8 cellular contexts compared by ENCODE assay signal in the genomic region with DNA sequence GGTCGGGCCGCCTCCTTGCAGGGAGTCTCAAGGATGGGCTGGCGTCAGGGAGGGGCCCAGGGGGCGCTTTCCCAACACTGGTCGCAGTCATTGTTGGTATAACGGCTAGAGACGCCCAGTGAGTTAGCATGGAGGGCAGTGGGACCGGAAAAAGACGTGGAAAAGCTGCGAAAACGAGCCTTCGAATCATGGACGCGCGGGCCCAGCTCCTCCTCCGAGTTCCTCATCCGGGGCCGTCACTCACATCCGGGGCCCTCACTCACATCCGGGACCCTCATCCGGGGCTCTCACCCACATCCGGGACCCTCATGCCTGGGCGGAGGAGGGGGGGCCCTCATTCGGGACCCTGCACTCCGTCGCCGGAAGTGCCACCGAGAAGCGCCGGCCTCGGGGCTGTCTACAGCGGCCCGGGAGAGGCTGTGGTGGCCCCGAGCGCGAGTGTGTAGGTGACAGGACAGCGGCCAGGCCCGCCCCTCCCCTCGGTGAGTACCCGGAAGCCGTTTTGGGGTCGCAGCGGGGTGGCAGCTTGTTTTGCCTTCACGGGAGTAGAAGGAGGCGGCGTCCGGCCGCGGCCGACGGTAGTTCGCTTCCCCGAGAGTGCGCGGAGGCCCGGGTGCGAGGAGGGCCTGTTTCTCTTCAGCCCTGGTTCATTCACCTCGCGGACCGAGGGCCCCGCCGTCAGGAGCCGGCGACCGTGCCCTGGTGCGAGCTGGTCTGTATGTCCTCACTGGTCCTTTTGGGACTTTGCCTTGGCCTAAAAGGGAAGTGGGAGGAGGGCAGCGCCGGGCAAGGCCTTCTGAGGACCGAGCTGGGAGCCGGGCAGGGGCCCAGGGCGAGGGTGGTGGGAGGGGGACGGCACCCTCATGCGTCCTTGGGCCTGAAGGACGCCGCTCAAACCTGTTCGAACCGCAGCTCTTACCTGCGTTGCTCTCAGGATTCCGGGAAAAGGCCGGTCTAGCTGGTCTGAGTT. TPM values are rescaled to one million over a fixed set of nuclear protein-coding genes. Genes with fewer than 3 reads are reported as not detected.
DNase-seq lines count a peak whose midpoint lies in the region; ATAC-seq and TF ChIP-seq lines count a peak whose summit lies in the region.

A gene with protein sequence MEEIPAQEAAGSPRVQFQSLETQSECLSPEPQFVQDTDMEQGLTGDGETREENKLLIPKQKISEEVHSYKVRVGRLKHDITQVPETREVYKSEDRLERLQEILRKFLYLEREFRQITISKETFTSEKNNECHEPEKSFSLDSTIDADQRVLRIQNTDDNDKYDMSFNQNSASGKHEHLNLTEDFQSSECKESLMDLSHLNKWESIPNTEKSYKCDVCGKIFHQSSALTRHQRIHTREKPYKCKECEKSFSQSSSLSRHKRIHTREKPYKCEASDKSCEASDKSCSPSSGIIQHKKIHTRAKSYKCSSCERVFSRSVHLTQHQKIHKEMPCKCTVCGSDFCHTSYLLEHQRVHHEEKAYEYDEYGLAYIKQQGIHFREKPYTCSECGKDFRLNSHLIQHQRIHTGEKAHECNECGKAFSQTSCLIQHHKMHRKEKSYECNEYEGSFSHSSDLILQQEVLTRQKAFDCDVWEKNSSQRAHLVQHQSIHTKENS (plus strand): TSS at position 337 of the 970 bp plus-strand sequence. CDS start 1,918 bp downstream, outside the sequence.

- peaks cover 41% of the 10 kb centered on the region for H3K36me3 ChIP-seq in A673 (ENCODE audit: insufficient read depth, low read length, poor library complexity, severe bottlenecking)

- CTCF ChIA-PET in A673 (lab: Charles Lee), result interaction anchor here (0.6 kb wide), 1 partner anchor 30 kb away, joined by 14 read pairs; no protein-coding TSS in a partner anchor

- H3K27me3 ChIP-seq in A673 (replicated peaks; ENCODE audit: insufficient read depth, low read depth, low read length, poor library complexity), result no peaks in the 10 kb centered on the region

- POLR2A ChIA-PET in A673 (lab: Charles Lee; ENCODE audit: low non-redundant PET), result interaction anchor here (0.6 kb wide), 1 partner anchor 150 kb away, joined by 3 read pairs; the partner anchor contains the start of gene BUD31

- DNase-seq in A673 (ENCODE audit: low spot score) (peak; percentile 98), NCI-H2227 (lab: John Stamatoyannopoulos, UW; ENCODE audit: unreplicated experiment) (peak; percentile 98), caudate nucleus (lab: John Stamatoyannopoulos, UW) (peak in 59 of 61 donors; percentile 43 to 96 (median 86)), inferior parietal cortex (ENCODE audit: extremely low spot score) (peak; percentile 87)
- DNase-seq in activated CD4-positive, CD25-positive, alpha-beta regulatory T cell treated with anti-CD3 and anti-CD28 coated beads, Interleukin-2, amount 50 U/mL, for 16 hours (ENCODE audit: low read depth, low spot score), result peak; percentile 81
- peak; percentile 77 to 78 for DNase-seq in stimulated activated CD4-positive, alpha-beta T cell treated with anti-CD3 and anti-CD28 coated beads, Interleukin-12 subunit alpha, Interleukin-12 subunit beta, amount 100 ng/mL, for 24 hours (ENCODE audit: low read depth in 2 of 2)

- intact Hi-C loops in A673 (cut with micrococcal nuclease; ENCODE audit: unreplicated experiment), result no loop called here

- no peaks in the 10 kb centered on the region for H3K9me3 ChIP-seq in A673 (ENCODE audit: low read depth, low read length, poor library complexity, severe bottlenecking)

- H3K27ac ChIP-seq in A673 (ENCODE audit: low read depth, low read length, poor library complexity, severe bottlenecking), result peak within 1 kb of the TSS; percentile 97
- peak within 1 kb of the TSS; percentile 97 for H3K27ac ChIP-seq in caudate nucleus (ENCODE audit: low read depth, low read length)

- peak within 1 kb of the TSS; percentile 98 for H3K4me3 ChIP-seq in A673 (ENCODE audit: low read depth, low read length, poor library complexity, severe bottlenecking)

- no TSS peak for BruUV-seq in A673 (replicated peaks; lab: Mats Ljungman, UMichigan)

- ATAC-seq in GM18868 (IDR thresholded peaks at IDR 0.05; ENCODE audit: unreplicated experiment) (peak; percentile 89), HG03103 (IDR thresholded peaks at IDR 0.05; ENCODE audit: low read depth, unreplicated experiment) (peak; percentile 66)

- H3K4me1 ChIP-seq in A673 (ENCODE audit: insufficient read depth, low read length, poor library complexity, severe bottlenecking), result peaks cover 3% of the 10 kb centered on the region

- TF ChIP-seq CTCF in A673 (conservative IDR thresholded peaks at IDR 0.05; ENCODE audit: low read depth, low read length), result no peak

RNA-seq across cellular contexts. Expression of the gene that starts here (rescaled TPM):
- 59.3 and 60.6 TPM in 2 replicates for total RNA-seq in A673 (2021)

Comparison
In these comparisons a context has a peak if more than half of its experiments do, and no peak if none do; other contexts are left out.
1. Peak in every context shown above with its lines: DNase-seq, ATAC-seq, H3K4me3 ChIP-seq and H3K27ac ChIP-seq.